ENCODE assay signal across 18 cellular contexts in the genomic region with DNA sequence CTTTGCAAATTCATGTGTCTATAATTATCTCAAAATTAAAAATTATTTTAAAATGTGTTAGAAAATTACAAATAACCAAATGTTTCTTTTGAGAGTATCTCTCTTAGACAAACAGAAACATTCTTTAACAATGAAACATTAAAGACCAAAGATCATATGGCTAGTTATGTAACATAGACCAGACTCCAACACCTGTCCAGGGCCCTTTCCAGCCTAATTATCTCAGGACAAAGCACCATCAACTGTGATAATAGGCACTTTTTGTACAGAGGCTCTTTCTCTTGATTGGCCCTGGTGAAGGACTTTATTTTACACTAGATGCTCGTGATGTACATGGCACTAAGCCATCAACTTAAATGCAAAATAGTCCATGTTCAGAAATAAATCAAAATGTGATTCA. TPM values are rescaled to one million over a fixed set of nuclear protein-coding genes. Genes with fewer than 3 reads are reported as not detected.
"Had no signal": no experiment of that assay in that cellular context is flagged by ENCODE, and none has a peak within 500 bp of the region (broad histone marks: within the 10 kb centered on the region; RNA-seq: fewer than 3 reads in every experiment).

No MANE protein-coding gene starts in this region.

- H3K36me3 ChIP-seq: left lung, tibial artery, uterus had no signal

- H3K4me3 ChIP-seq: dorsolateral prefrontal cortex, left lung, mucosa of descending colon, tibial artery, uterus had no signal

- H3K9me3 ChIP-seq: left lung, mucosa of descending colon, tibial artery, uterus had no signal

- H3K4me1 ChIP-seq: left lung, parathyroid adenoma, uterus had no signal

- ATAC-seq: activated T-helper 17 cell treated with anti-CD3 and anti-CD28 coated beads, Interleukin-2, amount 50 U/mL, for 72 hours; left lung; mucosa of descending colon; naive thymus-derived CD8-positive, alpha-beta T cell; stimulated activated naive B cell treated with anti-CD40 and anti-IgM and Interleukin-4, amounts not matched to agents 10 μg/mL and 1 μg/mL and 100 μg/mL, for 72 hours had no signal

- H3K27ac ChIP-seq: dorsolateral prefrontal cortex, left lung, parathyroid adenoma, tibial artery, uterus had no signal

- H2AFZ ChIP-seq: parathyroid adenoma had no signal

- H3K27me3 ChIP-seq: tibial artery, uterus had no signal

- DNase-seq: activated CD4-positive, alpha-beta T cell treated with anti-CD3 and anti-CD28 coated beads for 1 hour; activated CD4-positive, alpha-beta T cell treated with anti-CD3 and anti-CD28 coated beads, Interleukin-2, amount 50 U/mL, for 4 hours; activated naive CD4-positive, alpha-beta T cell treated with anti-CD3 and anti-CD28 coated beads for 36 hours; activated T-cell treated with anti-CD3 and anti-CD28 coated beads for 4 hours; dorsolateral prefrontal cortex; erythroblast; islet precursor cell; left lung; mucosa of descending colon; naive thymus-derived CD8-positive, alpha-beta T cell; stimulated activated CD4-positive, alpha-beta T cell treated with anti-CD3 and anti-CD28 coated beads, Interleukin-15, amount 100 ng/mL, for 24 hours; stimulated activated CD4-positive, alpha-beta T cell treated with anti-CD3 and anti-CD28 coated beads, Interleukin-4, amount 100 ng/mL, for 1 hour; stimulated activated naive B cell treated with anti-CD40 and anti-IgM and Interleukin-4, amounts not matched to agents 10 μg/mL and 1 μg/mL and 100 μg/mL, for 72 hours; T1000; tibial artery; uterus had no signal

- H3K9ac ChIP-seq: parathyroid adenoma had no signal

RNA-seq across cellular contexts. Expression of a gene that starts 5.0 kb away (rescaled TPM):
- polyA plus RNA-seq: naive thymus-derived CD8-positive, alpha-beta T cell had no signal
